8 cellular contexts compared by ENCODE assay signal in genomic region chr6:166342293-166343156, GRCh38. TPM values are rescaled to one million over a fixed set of nuclear protein-coding genes. Genes with fewer than 3 reads are reported as not detected.
A peak's percentile ranks its signal among the peaks of the same experiment; 100 is the strongest.
DNase-seq lines count a peak whose midpoint lies in the region; ATAC-seq and TF ChIP-seq lines count a peak whose summit lies in the region.

SFT2D1 (minus strand) TSS chr6:166342545; CDS start chr6:166342481, 64 bp downstream.

- peak within 1 kb of the TSS; percentile 76 for H3K27ac ChIP-seq in HUES64 (ENCODE audit: low read depth, low read length)
- peak within 1 kb of the TSS; percentile 86 to 98 (median 94) for H3K27ac ChIP-seq in Peyer's patch
- peak within 1 kb of the TSS; percentile 96 for H3K27ac ChIP-seq in fibroblast of lung (ENCODE audit: insufficient read depth, low read length)

- peak within 1 kb of the TSS; percentile 99 for H3K4me2 ChIP-seq in fibroblast of lung (ENCODE audit: extremely low read depth, insufficient read depth, low read length)

- no peaks in the 10 kb centered on the region for H3K9me3 ChIP-seq in HUES64 (ENCODE audit: insufficient read depth, low read depth, low read length)
- H3K9me3 ChIP-seq in Peyer's patch: no peaks in the 10 kb centered on the region
- no peaks in the 10 kb centered on the region for H3K9me3 ChIP-seq in fibroblast of lung (ENCODE audit: control insufficient read depth, insufficient read depth, low read depth, low read length)

- H3K9me3 Mint-ChIP-seq in naive thymus-derived CD8-positive, alpha-beta T cell: no peaks in the 10 kb centered on the region
- no peaks in the 10 kb centered on the region for H3K9me3 Mint-ChIP-seq in stimulated activated naive B cell treated with anti-CD40 and anti-IgM and Interleukin-4, amounts not matched to agents 10 μg/mL and 1 μg/mL and 100 μg/mL, for 72 hours

- WGBS in HUES64: under 1% methylated on average over 77 of the region's 77 CpGs

- H3K27ac Mint-ChIP-seq in naive thymus-derived CD8-positive, alpha-beta T cell: peak within 1 kb of the TSS; percentile 67 to 97 (median 92)
- H3K27ac Mint-ChIP-seq in stimulated activated naive B cell treated with anti-CD40 and anti-IgM and Interleukin-4, amounts not matched to agents 10 μg/mL and 1 μg/mL and 100 μg/mL, for 72 hours: peak within 1 kb of the TSS; percentile 98

- ATAC-seq in GM21515 (IDR thresholded peaks at IDR 0.05; ENCODE audit: unreplicated experiment): peak; percentile 92
- ATAC-seq in naive thymus-derived CD8-positive, alpha-beta T cell: peak; percentile 55 to 63
- peak; percentile 87 to 91 for ATAC-seq in stimulated activated naive B cell treated with anti-CD40 and anti-IgM and Interleukin-4, amounts not matched to agents 10 μg/mL and 1 μg/mL and 100 μg/mL, for 72 hours (replicated peaks)

- peak in 1 of 6 experiments; percentile 5 for TF ChIP-seq CTCF in Peyer's patch (IDR thresholded peaks at IDR 0.05)
- no peak for TF ChIP-seq CTCF in fibroblast of lung (conservative IDR thresholded peaks at IDR 0.05 in 1 of 2, IDR thresholded peaks at IDR 0.05 in 1 of 2; ENCODE audit: low read depth in 1 of 2, low read length in 2 of 2)

- POLR2A ChIA-PET in naive thymus-derived CD8-positive, alpha-beta T cell (lab: Charles Lee): interaction anchor here (0.7 to 2.0 kb wide), 7 partner anchors 10 to 285 kb away, joined by 3 to 5 read pairs (median 4); partner anchors contain the start of gene RPS6KA2

- peak; percentile 71 to 85 for TF ChIP-seq POLR2A in Peyer's patch (IDR thresholded peaks at IDR 0.05)

- peaks cover 0 to 11% (median 1%) of the 10 kb centered on the region in 3 donors for H3K36me3 Mint-ChIP-seq in naive thymus-derived CD8-positive, alpha-beta T cell
- H3K36me3 Mint-ChIP-seq in stimulated activated naive B cell treated with anti-CD40 and anti-IgM and Interleukin-4, amounts not matched to agents 10 μg/mL and 1 μg/mL and 100 μg/mL, for 72 hours: peaks cover 5 to 7% of the 10 kb centered on the region in 2 donors

- H3K9ac ChIP-seq in HUES64 (ENCODE audit: low read depth, low read length): peak within 1 kb of the TSS; percentile 86
- H3K9ac ChIP-seq in fibroblast of lung (ENCODE audit: insufficient read depth, low read length): peak within 1 kb of the TSS; percentile 99

- H3K36me3 ChIP-seq in HUES64 (ENCODE audit: insufficient read depth, low read length): peaks cover 14% of the 10 kb centered on the region
- peaks cover 0 to 4% (median 0%) of the 10 kb centered on the region in 3 donors for H3K36me3 ChIP-seq in Peyer's patch
- no peaks in the 10 kb centered on the region for H3K36me3 ChIP-seq in fibroblast of lung (ENCODE audit: control insufficient read depth, insufficient read depth, low read length)

- peaks cover 3 to 17% (median 10%) of the 10 kb centered on the region in 4 donors for H3K4me1 Mint-ChIP-seq in naive thymus-derived CD8-positive, alpha-beta T cell
- peaks cover 7 to 9% of the 10 kb centered on the region in 2 donors for H3K4me1 Mint-ChIP-seq in stimulated activated naive B cell treated with anti-CD40 and anti-IgM and Interleukin-4, amounts not matched to agents 10 μg/mL and 1 μg/mL and 100 μg/mL, for 72 hours

- peaks cover 48% of the 10 kb centered on the region for H3K79me2 ChIP-seq in fibroblast of lung (ENCODE audit: control insufficient read depth, insufficient read depth, low read length)

- H4K20me1 ChIP-seq in fibroblast of lung (ENCODE audit: control insufficient read depth, extremely low read depth, insufficient read depth, low read length): no peaks in the 10 kb centered on the region

- peak within 1 kb of the TSS; percentile 88 for H3K4me3 ChIP-seq in HUES64 (ENCODE audit: low read length)
- H3K4me3 ChIP-seq in Peyer's patch: peak within 1 kb of the TSS; percentile 85 to 99 (median 90)
- peak within 1 kb of the TSS; percentile 85 to 100 (median 96) for H3K4me3 ChIP-seq in fibroblast of lung (replicated peaks in 1 of 4; ENCODE audit: control extremely low read depth in 1 of 4, insufficient read depth in 1 of 4, low read depth in 3 of 4, low read length in 4 of 4)

- H2AFZ ChIP-seq in fibroblast of lung (ENCODE audit: low read length): peak within 1 kb of the TSS; percentile 100

- H3K4me3 Mint-ChIP-seq in naive thymus-derived CD8-positive, alpha-beta T cell: peak within 1 kb of the TSS; percentile 80 to 97 (median 92)
- H3K4me3 Mint-ChIP-seq in stimulated activated naive B cell treated with anti-CD40 and anti-IgM and Interleukin-4, amounts not matched to agents 10 μg/mL and 1 μg/mL and 100 μg/mL, for 72 hours: peak within 1 kb of the TSS; percentile 86 to 87

- DNase-seq in DMS153 treated with DMSO at 0.1 percent for 48 hours (lab: John Stamatoyannopoulos, UW; ENCODE audit: unreplicated experiment) (peak; percentile 37), Peyer's patch (peak; percentile 89 to 96 (median 89)), activated T-helper 1 cell treated with Interleukin-2 at 50 U/mL for 16 hours (ENCODE audit: low read depth) (peak; percentile 55), fibroblast of lung (ENCODE audit: low read depth in 2 of 2) (peak; percentile 77 to 84)
- DNase-seq in naive thymus-derived CD8-positive, alpha-beta T cell: peak; percentile 33 to 85 (median 59)
- DNase-seq in stimulated activated naive B cell treated with anti-CD40 and anti-IgM and Interleukin-4, amounts not matched to agents 10 μg/mL and 1 μg/mL and 100 μg/mL, for 72 hours: peak; percentile 90

- no peaks in the 10 kb centered on the region for H3K27me3 Mint-ChIP-seq in naive thymus-derived CD8-positive, alpha-beta T cell
- H3K27me3 Mint-ChIP-seq in stimulated activated naive B cell treated with anti-CD40 and anti-IgM and Interleukin-4, amounts not matched to agents 10 μg/mL and 1 μg/mL and 100 μg/mL, for 72 hours: no peaks in the 10 kb centered on the region

- H3K27me3 ChIP-seq in HUES64 (ENCODE audit: insufficient read depth, low read length) (no peaks in the 10 kb centered on the region), Peyer's patch (no peaks in the 10 kb centered on the region), fibroblast of lung (ENCODE audit: control insufficient read depth, insufficient read depth, low read length) (no peaks in the 10 kb centered on the region)

- H3K4me1 ChIP-seq in HUES64 (ENCODE audit: insufficient read depth, low read length): peaks cover 10% of the 10 kb centered on the region; the same call in 1 of the 2 replicates
- H3K4me1 ChIP-seq in Peyer's patch: peaks cover 0 to 25% (median 10%) of the 10 kb centered on the region in 4 donors
- H3K4me1 ChIP-seq in fibroblast of lung (ENCODE audit: control insufficient read depth, extremely low read depth, insufficient read depth, low read length): peaks cover 2% of the 10 kb centered on the region

RNA-seq across cellular contexts. Expression of gene SFT2D1, which starts in this region (rescaled TPM):
- 40.1 TPM for polyA plus RNA-seq in HUES64 (2013, experiment 1 of 2)
- polyA plus RNA-seq in HUES64 (2013, experiment 2 of 2): 43.3 TPM
- total RNA-seq in Peyer's patch (10 to 100 TPM; 26.4 to 31.9 (median 28.2) TPM), fibroblast of lung (34.2 and 34.8 TPM in 2 replicates)
- 66.9 and 86.0 TPM in 2 replicates for polyA plus RNA-seq in fibroblast of lung
- polyA plus RNA-seq in fibroblast of lung (2012): 42.2 and 42.3 TPM in 2 replicates
- 8.3 and 10.8 TPM in 2 replicates for polyA minus RNA-seq in fibroblast of lung (ENCODE audit: low replicate concordance)
- 10 to 100 TPM; 28.5 to 30.9 TPM for total RNA-seq in naive thymus-derived CD8-positive, alpha-beta T cell
- 10 to 100 TPM; 44.2 to 58.1 (median 55.7) TPM for polyA plus RNA-seq in naive thymus-derived CD8-positive, alpha-beta T cell

Comparison
In these comparisons a context has a peak if more than half of its experiments do, and no peak if none do; other contexts are left out.
1. Peak in every context shown above with its lines: DNase-seq, ATAC-seq, H3K4me3 ChIP-seq and H3K27ac ChIP-seq.
2. DNase-seq: peak in every context shown above with its lines; median percentile 90 in stimulated activated naive B cell treated with anti-CD40 and anti-IgM and Interleukin-4, amounts not matched to agents 10 μg/mL and 1 μg/mL and 100 μg/mL, for 72 hours; 89 in Peyer's patch; 80 in fibroblast of lung; 59 in naive thymus-derived CD8-positive, alpha-beta T cell; 55 in activated T-helper 1 cell treated with Interleukin-2 at 50 U/mL for 16 hours; 37 in DMS153 treated with DMSO at 0.1 percent for 48 hours.